ENCODE assay signal across 8 cellular contexts in genomic region chr2:60735496-60736250, GRCh38. TPM values are rescaled to one million over a fixed set of nuclear protein-coding genes. Genes with fewer than 3 reads are reported as not detected.
DNase-seq lines count a peak whose midpoint lies in the region; ATAC-seq and TF ChIP-seq lines count a peak whose summit lies in the region.

No MANE protein-coding gene starts in this region.

- H3K4me1 Mint-ChIP-seq in activated T-helper 17 cell treated with anti-CD3 and anti-CD28 coated beads, Interleukin-2, amount 50 U/mL, for 72 hours: peaks cover 5% of the 10 kb centered on the region

- POLR2A ChIA-PET in A673 (lab: Charles Lee; ENCODE audit: low non-redundant PET): no interaction called here

- H3K36me3 ChIP-seq in A673 (ENCODE audit: insufficient read depth, low read length, poor library complexity, severe bottlenecking) (no peaks in the 10 kb centered on the region), HUES64 (ENCODE audit: insufficient read depth, low read length) (no peaks in the 10 kb centered on the region), skeletal muscle satellite cell (ENCODE audit: insufficient read depth, low read length) (no peaks in the 10 kb centered on the region)

- no peaks in the 10 kb centered on the region for H3K36me3 Mint-ChIP-seq in activated T-helper 17 cell treated with anti-CD3 and anti-CD28 coated beads, Interleukin-2, amount 50 U/mL, for 72 hours (ENCODE audit: low read depth)

- H3K27ac ChIP-seq in A673 (ENCODE audit: low read depth, low read length, poor library complexity, severe bottlenecking) (no peak overlapping the region), HUES64 (ENCODE audit: low read depth, low read length) (no peak overlapping the region)

- CTCF ChIA-PET in A673 (lab: Charles Lee): interaction anchor here (0.7 kb wide), 1 partner anchor 28 kb away, joined by 3 read pairs; no protein-coding TSS in a partner anchor

- H3K4me3 ChIP-seq in A673 (ENCODE audit: low read depth, low read length, poor library complexity, severe bottlenecking) (peak overlapping the region; percentile 49), HUES64 (ENCODE audit: low read length) (peak overlapping the region; percentile 89), skeletal muscle satellite cell (ENCODE audit: low read length) (peak overlapping the region; percentile 42)

- H3K27me3 Mint-ChIP-seq in activated T-helper 17 cell treated with anti-CD3 and anti-CD28 coated beads, Interleukin-2, amount 50 U/mL, for 72 hours: peaks cover 26% of the 10 kb centered on the region

- H3K4me1 ChIP-seq in A673 (ENCODE audit: insufficient read depth, low read length, poor library complexity, severe bottlenecking): peaks cover 6% of the 10 kb centered on the region
- peaks cover 4% of the 10 kb centered on the region; the same call in 1 of the 2 replicates for H3K4me1 ChIP-seq in HUES64 (ENCODE audit: insufficient read depth, low read length)
- H3K4me1 ChIP-seq in skeletal muscle satellite cell (ENCODE audit: control insufficient read depth, insufficient read depth, low read length): no peaks in the 10 kb centered on the region

- peak; percentile 38 for ATAC-seq in activated T-helper 17 cell treated with anti-CD3 and anti-CD28 coated beads, Interleukin-2, amount 50 U/mL, for 72 hours (replicated peaks)
- ATAC-seq in left ventricle myocardium superior (peak; percentile 45), HG02798 (IDR thresholded peaks at IDR 0.05; ENCODE audit: poor library complexity, unreplicated experiment) (no peak), HG02970 (IDR thresholded peaks at IDR 0.05; ENCODE audit: low FRiP score, unreplicated experiment) (no peak)

- peak overlapping the region; percentile 44 for H3K27ac Mint-ChIP-seq in activated T-helper 17 cell treated with anti-CD3 and anti-CD28 coated beads, Interleukin-2, amount 50 U/mL, for 72 hours

- H3K4me2 ChIP-seq in skeletal muscle satellite cell (ENCODE audit: low read length): peak overlapping the region; percentile 84

- H3K9ac ChIP-seq in HUES64 (ENCODE audit: low read depth, low read length) (0 out of 2 replicates have a peak overlapping the region, but pooled peaks have one; percentile 45), skeletal muscle satellite cell (ENCODE audit: low read depth, low read length) (no peak overlapping the region)

- H3K27me3 ChIP-seq in A673 (replicated peaks; ENCODE audit: insufficient read depth, low read depth, low read length, poor library complexity) (no peaks in the 10 kb centered on the region), HUES64 (ENCODE audit: insufficient read depth, low read length) (peaks cover 26% of the 10 kb centered on the region), skeletal muscle satellite cell (ENCODE audit: control insufficient read depth, insufficient read depth, low read length) (peaks cover 15% of the 10 kb centered on the region)

- WGBS in HUES64: under 1% methylated on average over 46 of the region's 46 CpGs

- no peak for TF ChIP-seq CTCF in A673 (conservative IDR thresholded peaks at IDR 0.05; ENCODE audit: low read depth, low read length)

- H3K9me3 ChIP-seq in A673 (ENCODE audit: low read depth, low read length, poor library complexity, severe bottlenecking) (no peaks in the 10 kb centered on the region), HUES64 (ENCODE audit: insufficient read depth, low read depth, low read length) (no peaks in the 10 kb centered on the region), skeletal muscle satellite cell (replicated peaks; ENCODE audit: low read length) (no peaks in the 10 kb centered on the region)

- DNase-seq in A673 (ENCODE audit: low spot score): peak; percentile 23
- peak; percentile 28 for DNase-seq in left ventricle myocardium superior
- no peak for DNase-seq in UCSD-AML1 (lab: John Stamatoyannopoulos, UW; ENCODE audit: unreplicated experiment)

- BruUV-seq in A673 (replicated peaks; lab: Mats Ljungman, UMichigan): no TSS peak

- intact Hi-C loops in A673 (cut with micrococcal nuclease; ENCODE audit: unreplicated experiment) (no loop called here), left ventricle myocardium superior (cut with micrococcal nuclease) (no loop called here)

- H3K4me3 Mint-ChIP-seq in activated T-helper 17 cell treated with anti-CD3 and anti-CD28 coated beads, Interleukin-2, amount 50 U/mL, for 72 hours: peak overlapping the region; percentile 86

- H3K9me3 Mint-ChIP-seq in activated T-helper 17 cell treated with anti-CD3 and anti-CD28 coated beads, Interleukin-2, amount 50 U/mL, for 72 hours: no peaks in the 10 kb centered on the region

RNA-seq across cellular contexts. Expression of gene PAPOLG, which starts 20.4 kb away (rescaled TPM):
- total RNA-seq in A673 (2021) (15.2 and 17.4 TPM in 2 replicates), left ventricle myocardium superior (8.2 TPM)
- 12.8 TPM for polyA plus RNA-seq in HUES64 (2013, experiment 1 of 2)
- 19.0 TPM for polyA plus RNA-seq in HUES64 (2013, experiment 2 of 2)
- total RNA-seq in activated T-helper 17 cell treated with anti-CD3 and anti-CD28 coated beads, Interleukin-2, amount 50 U/mL, for 72 hours: 10 to 100 TPM; 10.7 to 15.8 TPM
- 10.9 TPM in 2 replicates for total RNA-seq in skeletal muscle satellite cell (2012; rRNA removed)

Comparison
In these comparisons a context has a peak if more than half of its experiments do, and no peak if none do; other contexts are left out.
1. ATAC-seq: peak in activated T-helper 17 cell treated with anti-CD3 and anti-CD28 coated beads, Interleukin-2, amount 50 U/mL, for 72 hours (single experiment) and left ventricle myocardium superior (single experiment); none in HG02798 (single experiment) and HG02970 (single experiment).
2. Peak in every context shown above with its lines, with median percentiles within 50 percentile points of each other: H3K4me3 ChIP-seq.